Comparison of ENCODE assay signal across 25 cellular contexts in the genomic region with DNA sequence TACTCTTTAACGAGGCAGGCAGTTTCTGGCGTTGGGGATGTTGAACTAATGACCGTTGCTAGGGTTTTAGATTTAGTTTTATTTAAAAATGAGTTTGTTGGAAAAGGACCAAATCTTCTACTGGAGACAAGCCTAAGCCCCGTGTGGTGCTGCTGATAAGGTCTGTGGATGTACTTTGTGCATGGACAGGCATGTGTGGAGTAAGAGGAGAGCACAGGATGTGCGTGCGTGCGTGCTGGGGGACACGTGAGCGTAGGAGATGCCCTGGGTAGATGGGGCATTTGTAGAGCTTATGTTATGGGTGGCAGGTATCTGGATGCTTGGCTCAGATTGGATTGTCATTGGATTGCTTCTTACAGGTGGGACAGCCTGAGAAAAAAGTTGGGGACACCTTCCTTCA. TPM values are rescaled to one million over a fixed set of nuclear protein-coding genes. Genes with fewer than 3 reads are reported as not detected.
A peak's percentile ranks its signal among the peaks of the same experiment; 100 is the strongest.
DNase-seq lines count a peak whose midpoint lies in the region; ATAC-seq and TF ChIP-seq lines count a peak whose summit lies in the region.
"Had no signal": no experiment of that assay in that cellular context is flagged by ENCODE, and none has a peak within 500 bp of the region (broad histone marks: within the 10 kb centered on the region; RNA-seq: fewer than 3 reads in every experiment).

No MANE protein-coding gene starts in this region.

- 63 to 70% (median 69%) methylated on average over 9 of the region's 9 CpGs for WGBS in psoas muscle, 3 donors

- H3K36me3 ChIP-seq in psoas muscle (ENCODE audit: insufficient read depth in 1 of 2, low read depth in 1 of 2): no peaks in the 10 kb centered on the region
- H3K36me3 ChIP-seq in tibial artery: no peaks in the 10 kb centered on the region
- H3K36me3 ChIP-seq: BLaER1 treated with 17β-estradiol and CSF1 and Interleukin-3, amounts not matched to agents 10 nM and 100 nM; Peyer's patch; SJSA1 had no signal

- peak; percentile 68 for DNase-seq in Right ventricle myocardium inferior (ENCODE audit: missing footprints)
- no peak for DNase-seq in cardiac septum (ENCODE audit: low spot score)
- DNase-seq in left ventricle myocardium superior: peak; percentile 48
- DNase-seq in psoas muscle: no peak
- DNase-seq in tibial artery: peak; percentile 42 to 71
- DNase-seq in CD1c-positive myeloid dendritic cell (ENCODE audit: extremely low spot score): no peak
- DNase-seq in activated CD4-positive, CD25-positive, alpha-beta regulatory T cell (lab: John Stamatoyannopoulos, UW): no peak
- DNase-seq: 8988T; Calu3; CD8-positive, alpha-beta T cell; DMS53; GDM1; GOT3; NCI-H1105; NCI-H146; NCI-H2029 treated with DMSO at 0.1 percent for 48 hours; NCI-H226; NCI-H524; NCI-H82; Peyer's patch had no signal

- no peaks in the 10 kb centered on the region for H3K9me3 ChIP-seq in psoas muscle
- H3K9me3 ChIP-seq in tibial artery: no peaks in the 10 kb centered on the region
- H3K9me3 ChIP-seq: SJSA1 had no signal

- peaks cover 0 to 23% (median 2%) of the 10 kb centered on the region in 3 donors for H3K27me3 ChIP-seq in psoas muscle (ENCODE audit: insufficient read depth in 3 of 3, low read length in 2 of 3)
- H3K27me3 ChIP-seq in tibial artery: no peaks in the 10 kb centered on the region

- H3K4me3 ChIP-seq in psoas muscle (no peak overlapping the region), tibial artery (no peak overlapping the region)
- H3K4me3 ChIP-seq: BLaER1 treated with 17β-estradiol and CSF1 and Interleukin-3, amounts not matched to agents 10 nM and 100 nM; Peyer's patch; SJSA1 had no signal

- ATAC-seq in Right ventricle myocardium inferior: peak; percentile 32
- peak; percentile 41 for ATAC-seq in left ventricle myocardium superior
- ATAC-seq in psoas muscle: no peak
- ATAC-seq in HG03175 (IDR thresholded peaks at IDR 0.05; ENCODE audit: unreplicated experiment): no peak
- ATAC-seq: CD8-positive, alpha-beta T cell had no signal

- intact Hi-C loops in Right ventricle myocardium inferior (cut with DNase I) (loop anchor here (5.0 kb wide), 1 partner anchor 70 kb away; no protein-coding TSS in a partner anchor), cardiac septum (cut with DNase I) (no loop called here), left ventricle myocardium superior (cut with micrococcal nuclease) (no loop called here), psoas muscle (cut with DNase I) (no loop called here), tibial artery (cut with DNase I; ENCODE audit: low total_unique reads) (no loop called here)

- TF ChIP-seq CTCF in psoas muscle (IDR thresholded peaks at IDR 0.05): no peak
- no peak for TF ChIP-seq CTCF in tibial artery (IDR thresholded peaks at IDR 0.05)

- H3K4me1 ChIP-seq in psoas muscle (peaks cover 8% of the 10 kb centered on the region), tibial artery (peaks cover 0 to 85% (median 41%) of the 10 kb centered on the region in 4 donors)

- H3K27ac ChIP-seq in psoas muscle (peak overlapping the region; percentile 36), tibial artery (peak overlapping the region; percentile 92 to 96)
- H3K27ac ChIP-seq: BLaER1 treated with 17β-estradiol and CSF1 and Interleukin-3, amounts not matched to agents 10 nM and 100 nM; KMS-11; SJSA1 had no signal

RNA-seq across cellular contexts. Expression of gene NTF3, which starts 5.7 kb away (rescaled TPM):
- total RNA-seq in Right ventricle myocardium inferior (0.78 TPM), cardiac septum (0.70 TPM), left ventricle myocardium superior (1.1 TPM), psoas muscle (under 1 TPM; 0.25 to 0.62 (median 0.35) TPM)
- under 1 TPM; 0.16 to 0.49 (median 0.29) TPM for polyA plus RNA-seq in psoas muscle
- total RNA-seq: Calu3; CD8-positive, alpha-beta T cell; HT1080 had no signal

Comparison
In these comparisons a context has a peak if more than half of its experiments do, and no peak if none do; other contexts are left out.
1. DNase-seq: peak in Right ventricle myocardium inferior (single experiment), left ventricle myocardium superior (single experiment) and tibial artery (2 of 2); none in cardiac septum (single experiment), psoas muscle (0 of 2), CD1c-positive myeloid dendritic cell (single experiment) and activated CD4-positive, CD25-positive, alpha-beta regulatory T cell (0 of 4).
2. ATAC-seq: peak in Right ventricle myocardium inferior (single experiment) and left ventricle myocardium superior (single experiment); none in psoas muscle (0 of 4) and HG03175 (single experiment).